Comparison of ENCODE assay signal across 8 cellular contexts in the genomic region with DNA sequence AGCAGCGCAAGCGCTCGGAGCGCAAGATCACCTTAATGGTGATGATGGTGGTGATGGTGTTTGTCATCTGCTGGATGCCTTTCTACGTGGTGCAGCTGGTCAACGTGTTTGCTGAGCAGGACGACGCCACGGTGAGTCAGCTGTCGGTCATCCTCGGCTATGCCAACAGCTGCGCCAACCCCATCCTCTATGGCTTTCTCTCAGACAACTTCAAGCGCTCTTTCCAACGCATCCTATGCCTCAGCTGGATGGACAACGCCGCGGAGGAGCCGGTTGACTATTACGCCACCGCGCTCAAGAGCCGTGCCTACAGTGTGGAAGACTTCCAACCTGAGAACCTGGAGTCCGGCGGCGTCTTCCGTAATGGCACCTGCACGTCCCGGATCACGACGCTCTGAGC. TPM values are rescaled to one million over a fixed set of nuclear protein-coding genes. Genes with fewer than 3 reads are reported as not detected.
DNase-seq lines count a peak whose midpoint lies in the region; ATAC-seq and TF ChIP-seq lines count a peak whose summit lies in the region.

No MANE protein-coding gene starts in this region.

- intact Hi-C loops in posterior vena cava (cut with DNase I), result no loop called here

- H3K27ac Mint-ChIP-seq in nephron progenitor cell, result no peak overlapping the region

- peaks cover 32% of the 10 kb centered on the region for H3K4me1 Mint-ChIP-seq in nephron progenitor cell

- peaks cover 93% of the 10 kb centered on the region for H3K27me3 Mint-ChIP-seq in nephron progenitor cell (ENCODE audit: low read depth, poor library complexity)

- no peak overlapping the region for H3K27ac ChIP-seq in epithelial cell of prostate

- no peak for ATAC-seq in GM18520 (IDR thresholded peaks at IDR 0.05; ENCODE audit: unreplicated experiment)

- peaks cover 29% of the 10 kb centered on the region for H3K9me3 Mint-ChIP-seq in nephron progenitor cell

- peak overlapping the region; percentile 80 for H3K4me3 Mint-ChIP-seq in nephron progenitor cell

- DNase-seq in AG08396 (ENCODE audit: low spot score), result peak; percentile 60
- DNase-seq in LHCN-M2 (ENCODE audit: low read depth), result peak; percentile 94
- DNase-seq in epithelial cell of prostate (ENCODE audit: low read depth, low spot score), result peak; percentile 24
- no peak for DNase-seq in nephron progenitor cell
- no peak for DNase-seq in posterior vena cava (ENCODE audit: low spot score)
- no peak for DNase-seq in OCI-M2 (lab: John Stamatoyannopoulos, UW; ENCODE audit: unreplicated experiment)
- no peak for DNase-seq in T-helper 9 cell

- no peak for TF ChIP-seq CTCF in nephron progenitor cell (IDR thresholded peaks at IDR 0.05)

- H3K36me3 Mint-ChIP-seq in nephron progenitor cell (ENCODE audit: low read depth), result peaks cover 8% of the 10 kb centered on the region

RNA-seq across cellular contexts. Expression of a gene that starts 2.5 kb away (rescaled TPM):
- total RNA-seq in LHCN-M2 (2014; rRNA removed) (6.9 and 7.7 TPM in 2 replicates), posterior vena cava (1 to 10 TPM in 1 of 2 donors, under 1 TPM in 1; 0.74 to 1.5 TPM)
- 2.9 TPM for polyA plus RNA-seq in LHCN-M2 (2012)

RNA-seq across cellular contexts. Expression of a gene that starts 45.7 kb away (rescaled TPM):
- total RNA-seq in LHCN-M2 (2014; rRNA removed) (not detected in 2 replicates), posterior vena cava (10 to 100 TPM; 31.6 to 36.4 TPM)
- not detected for polyA plus RNA-seq in LHCN-M2 (2012)

Comparison
In these comparisons a context has a peak if more than half of its experiments do, and no peak if none do; other contexts are left out.
1. DNase-seq: peak in AG08396 (single experiment), LHCN-M2 (single experiment) and epithelial cell of prostate (single experiment); none in nephron progenitor cell (single experiment), posterior vena cava (single experiment), OCI-M2 (single experiment) and T-helper 9 cell (single experiment).
2. RNA of a gene that starts 45.7 kb away (total RNA-seq): 31.6 to 36.4 TPM in posterior vena cava; not detected in LHCN-M2; every median in the first group is over 10 times any median in the second.